8 cellular contexts compared by ENCODE assay signal in the genomic region with DNA sequence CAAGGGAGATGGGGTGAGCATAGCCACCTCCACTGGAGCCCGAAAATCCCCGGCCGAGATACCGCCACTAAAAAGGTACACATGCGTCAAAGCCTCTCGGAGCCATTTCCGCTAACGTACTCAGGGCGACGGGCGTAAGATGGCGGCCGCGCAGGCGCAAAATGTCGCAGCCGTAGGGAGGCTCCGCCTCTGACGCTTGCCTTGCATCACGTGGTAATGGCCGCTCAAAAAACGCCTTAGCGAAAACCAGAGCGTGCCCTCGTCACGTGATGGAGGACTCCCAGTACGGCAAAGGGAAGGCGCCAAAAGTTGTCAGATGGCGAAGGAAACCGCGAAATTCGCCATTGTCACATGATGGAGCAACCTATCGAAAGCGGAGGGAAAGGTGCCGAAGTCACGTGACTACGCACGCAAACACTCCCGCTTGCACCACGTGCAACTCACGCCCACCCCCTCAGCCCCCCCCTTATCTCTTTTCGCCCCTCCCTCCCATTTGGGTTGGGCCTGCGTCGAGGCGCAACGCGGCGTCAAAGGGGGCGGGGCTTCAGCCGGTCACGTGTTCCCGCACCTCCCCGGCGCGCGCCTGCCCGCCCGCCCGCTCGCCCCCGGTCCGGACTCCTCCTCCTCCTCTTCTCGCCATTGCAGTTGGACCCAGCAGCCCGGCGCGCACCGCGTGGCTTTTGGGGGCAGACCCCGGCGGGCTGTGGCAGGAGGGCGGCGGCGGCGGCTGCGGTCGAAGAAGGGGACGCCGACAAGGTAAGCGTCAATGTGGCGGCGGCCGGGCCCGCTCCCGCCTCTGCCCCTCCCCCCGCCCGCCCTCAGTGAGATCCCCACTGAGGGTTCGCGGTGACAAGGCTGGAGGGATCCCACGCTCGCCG. TPM values are rescaled to one million over a fixed set of nuclear protein-coding genes. Genes with fewer than 3 reads are reported as not detected.
DNase-seq lines count a peak whose midpoint lies in the region; ATAC-seq and TF ChIP-seq lines count a peak whose summit lies in the region.

A gene (plus strand): TSS at position 615 of the 878 bp plus-strand sequence. CDS start 16,260 bp downstream, outside the sequence.

- H3K36me3 Mint-ChIP-seq in activated T-helper 1 cell treated with anti-CD3 and anti-CD28 coated beads, Interleukin-12 subunit alpha, Interleukin-12 subunit beta, Interleukin-2, Interleukin-4 antibody, amounts not matched to agents 30 ng/mL and 10 ng/mL and 1 ng/mL, durations not matched to agents 14 hours and 24 hours and 36 hours (ENCODE audit: low read depth) = peaks cover 27% of the 10 kb centered on the region

- no peaks in the 10 kb centered on the region for H3K9me3 Mint-ChIP-seq in activated T-helper 1 cell treated with anti-CD3 and anti-CD28 coated beads, Interleukin-12 subunit alpha, Interleukin-12 subunit beta, Interleukin-2, Interleukin-4 antibody, amounts not matched to agents 30 ng/mL and 10 ng/mL and 1 ng/mL, durations not matched to agents 14 hours and 24 hours and 36 hours

- H3K4me1 ChIP-seq in DND-41 (ENCODE audit: insufficient read depth, low read length) (peaks cover 42% of the 10 kb centered on the region), GM23248 (ENCODE audit: insufficient read depth) (peaks cover 8% of the 10 kb centered on the region), esophagus squamous epithelium (peaks cover 25 to 69% (median 42%) of the 10 kb centered on the region in 3 donors)

- intact Hi-C loops in activated T-helper 1 cell treated with anti-CD3 and anti-CD28 coated beads, Interleukin-12 subunit alpha, Interleukin-12 subunit beta, Interleukin-2, Interleukin-4 antibody, amounts not matched to agents 30 ng/mL and 10 ng/mL and 1 ng/mL, durations not matched to agents 14 hours and 24 hours and 36 hours (cut with micrococcal nuclease) = loop anchor here (1.0 to 10.0 kb wide), 15 partner anchors 47 to 549 kb away; a partner anchor contains a TSS
- intact Hi-C loops in esophagus squamous epithelium (cut with DNase I) = no loop called here

- peak within 1 kb of the TSS; percentile 92 for H3K4me3 Mint-ChIP-seq in activated T-helper 1 cell treated with anti-CD3 and anti-CD28 coated beads, Interleukin-12 subunit alpha, Interleukin-12 subunit beta, Interleukin-2, Interleukin-4 antibody, amounts not matched to agents 30 ng/mL and 10 ng/mL and 1 ng/mL, durations not matched to agents 14 hours and 24 hours and 36 hours

- H3K4me1 Mint-ChIP-seq in activated T-helper 1 cell treated with anti-CD3 and anti-CD28 coated beads, Interleukin-12 subunit alpha, Interleukin-12 subunit beta, Interleukin-2, Interleukin-4 antibody, amounts not matched to agents 30 ng/mL and 10 ng/mL and 1 ng/mL, durations not matched to agents 14 hours and 24 hours and 36 hours (ENCODE audit: low read depth) = peaks cover 29% of the 10 kb centered on the region

- peaks cover 6% of the 10 kb centered on the region for H3K27me3 Mint-ChIP-seq in activated T-helper 1 cell treated with anti-CD3 and anti-CD28 coated beads, Interleukin-12 subunit alpha, Interleukin-12 subunit beta, Interleukin-2, Interleukin-4 antibody, amounts not matched to agents 30 ng/mL and 10 ng/mL and 1 ng/mL, durations not matched to agents 14 hours and 24 hours and 36 hours (ENCODE audit: insufficient read depth)

- peak within 1 kb of the TSS; percentile 95 to 99 for H3K4me3 ChIP-seq in DND-41 (ENCODE audit: low read depth in 1 of 2, low read length in 2 of 2)
- H3K4me3 ChIP-seq in GM23248 = peak within 1 kb of the TSS; percentile 85
- peak within 1 kb of the TSS; percentile 95 to 99 (median 98) for H3K4me3 ChIP-seq in esophagus squamous epithelium

- 1% methylated on average over 64 to 69 of the region's 91 CpGs for WGBS in GM23248 (ENCODE audit: low coverage in 1 of 2, low lambda C conversion rate in 2 of 2, missing lambda C conversion rate in 2 of 2), 2 experiments
- WGBS in esophagus squamous epithelium, 2 donors = 0% methylated on average over 15 to 18 of the region's 91 CpGs

- H2AFZ ChIP-seq in DND-41 (ENCODE audit: low read depth, low read length) (peak within 1 kb of the TSS; percentile 71), GM23248 (peak within 1 kb of the TSS; percentile 55)

- no peaks in the 10 kb centered on the region for H3K9me3 ChIP-seq in DND-41 (ENCODE audit: insufficient read depth, low read length, severe bottlenecking)
- H3K9me3 ChIP-seq in GM23248 (ENCODE audit: low read depth) = no peaks in the 10 kb centered on the region
- H3K9me3 ChIP-seq in esophagus squamous epithelium = no peaks in the 10 kb centered on the region

- TF ChIP-seq CTCF in DND-41 (IDR thresholded peaks at IDR 0.05; ENCODE audit: borderline replicate concordance, extremely low read depth, low read length, poor library complexity, severe bottlenecking) = peak; percentile 1
- TF ChIP-seq CTCF in esophagus squamous epithelium (IDR thresholded peaks at IDR 0.05) = peak in 1 of 6 experiments; percentile 33

- H3K9me2 ChIP-seq in GM23248 (ENCODE audit: insufficient read depth) = no peaks in the 10 kb centered on the region

- peak in 3 of 4 donors; percentile 95 to 98 (median 95) for TF ChIP-seq POLR2A in esophagus squamous epithelium (IDR thresholded peaks at IDR 0.05)

- ATAC-seq in DND-41 (ENCODE audit: insufficient read depth, low read depth) = peak; percentile 78

- H3K4me2 ChIP-seq in DND-41 (ENCODE audit: insufficient read depth, low read length) (peak within 1 kb of the TSS; percentile 73), GM23248 (ENCODE audit: unreplicated experiment) (peak within 1 kb of the TSS; percentile 98)

- H3K36me3 ChIP-seq in DND-41 (ENCODE audit: insufficient read depth, low read length) (peaks cover 53% of the 10 kb centered on the region), GM23248 (ENCODE audit: low read depth) (0 out of 2 replicates have a peak, but pooled peaks cover 3% of the 10 kb centered on the region), esophagus squamous epithelium (peaks cover 0 to 11% (median 0%) of the 10 kb centered on the region in 3 donors)

- peak within 1 kb of the TSS; percentile 96 for H3K27ac Mint-ChIP-seq in activated T-helper 1 cell treated with anti-CD3 and anti-CD28 coated beads, Interleukin-12 subunit alpha, Interleukin-12 subunit beta, Interleukin-2, Interleukin-4 antibody, amounts not matched to agents 30 ng/mL and 10 ng/mL and 1 ng/mL, durations not matched to agents 14 hours and 24 hours and 36 hours

- H4K20me1 ChIP-seq in DND-41 (ENCODE audit: insufficient read depth, low read length) = peaks cover 41% of the 10 kb centered on the region
- peaks cover 22% of the 10 kb centered on the region for H4K20me1 ChIP-seq in GM23248 (ENCODE audit: insufficient read depth)

- H3K9ac ChIP-seq in DND-41 (ENCODE audit: low read depth, low read length) = peak within 1 kb of the TSS; percentile 98
- H3K9ac ChIP-seq in GM23248 = peak within 1 kb of the TSS; percentile 98

- peaks cover 36% of the 10 kb centered on the region for H3F3A ChIP-seq in GM23248 (ENCODE audit: insufficient read depth)

- peaks cover 66% of the 10 kb centered on the region for H3K79me2 ChIP-seq in DND-41 (ENCODE audit: insufficient read depth, low read length)
- peaks cover 54% of the 10 kb centered on the region for H3K79me2 ChIP-seq in GM23248 (ENCODE audit: insufficient read depth)

- in situ Hi-C loops in GM23248 (cut with MboI) = no loop called here

- H3K27me3 ChIP-seq in DND-41 (ENCODE audit: insufficient read depth, low read length, poor library complexity) = no peaks in the 10 kb centered on the region
- H3K27me3 ChIP-seq in GM23248 (replicated peaks; ENCODE audit: insufficient read depth) = no peaks in the 10 kb centered on the region
- H3K27me3 ChIP-seq in esophagus squamous epithelium = no peaks in the 10 kb centered on the region

- H3K27ac ChIP-seq in DND-41 (ENCODE audit: low read length) (peak within 1 kb of the TSS; percentile 95), GM23248 (peak within 1 kb of the TSS; percentile 93), esophagus squamous epithelium (peak within 1 kb of the TSS; percentile 98 to 99 (median 99))

- DNase-seq in DND-41 (peak; percentile 100), GM23248 (peak; percentile 100), Kasumi-1 (lab: John Stamatoyannopoulos, UW) (peak; percentile 98 to 99), RPMI7951 (ENCODE audit: low read depth) (peak; percentile 100), esophagus squamous epithelium (lab: John Stamatoyannopoulos, UW) (peak; percentile 99), myocyte (ENCODE audit: low read depth) (peak; percentile 100)
- peak; percentile 100 for DNase-seq in activated T-helper 1 cell treated with anti-CD3 and anti-CD28 coated beads, Interleukin-12 subunit alpha, Interleukin-12 subunit beta, Interleukin-2, Interleukin-4 antibody, amounts not matched to agents 30 ng/mL and 10 ng/mL and 1 ng/mL, durations not matched to agents 14 hours and 24 hours and 36 hours (ENCODE audit: low spot score)
- DNase-seq in stimulated activated CD8-positive, alpha-beta memory T cell treated with anti-CD3 and anti-CD28 coated beads, Interleukin-7, amount 100 ng/mL, for 48 hours (ENCODE audit: extremely low read depth in 1 of 2, low read depth in 1 of 2) = peak; percentile 98 to 100

RNA-seq across cellular contexts. Expression of the gene that starts here (rescaled TPM):
- 75.5 and 93.2 TPM in 2 replicates for total RNA-seq in GM23248 (2014; rRNA removed; shearing (Covaris generic))
- 80.1 and 81.6 TPM in 2 replicates for polyA plus RNA-seq in GM23248 (2016; fragmentation: Nextera tagmentation; extraction: Ambion mirVana)
- 102 and 107 TPM in 2 replicates for total RNA-seq in RPMI7951 (2014; rRNA removed; shearing (Covaris generic))
- 536 and 558 TPM in 2 replicates for total RNA-seq in activated T-helper 1 cell treated with anti-CD3 and anti-CD28 coated beads, Interleukin-12 subunit alpha, Interleukin-12 subunit beta, Interleukin-2, Interleukin-4 antibody, amounts not matched to agents 30 ng/mL and 10 ng/mL and 1 ng/mL, durations not matched to agents 14 hours and 24 hours and 36 hours
- total RNA-seq in esophagus squamous epithelium (100 to 1,000 TPM in 2 of 4 donors, 10 to 100 TPM in 2; 68.7 to 123 (median 98.3) TPM), myocyte (94.6 and 116 TPM in 2 replicates)
- polyA plus RNA-seq in myocyte (2012) = 116 TPM

Comparison
In these comparisons a context has a peak if more than half of its experiments do, and no peak if none do; other contexts are left out.
1. Peak in every context shown above with its lines: DNase-seq, ATAC-seq, H3K4me3 ChIP-seq and H3K27ac ChIP-seq.